ENCODE assay signal across 20 cellular contexts in genomic region chr3:4139462-4140140, GRCh38.
DNase-seq lines count a peak whose midpoint lies in the region; ATAC-seq and FAIRE-seq lines count a peak whose summit lies in the region.
"Had no signal": no experiment of that assay in that cellular context is flagged by ENCODE, and none has a peak within 500 bp of the region (broad histone marks: within the 10 kb centered on the region; RNA-seq: fewer than 3 reads in every experiment).

No MANE protein-coding gene starts in this region.

- ATAC-seq in GM18909 (IDR thresholded peaks at IDR 0.05; ENCODE audit: poor library complexity, unreplicated experiment) (peak; percentile 84), HG02970 (IDR thresholded peaks at IDR 0.05; ENCODE audit: low FRiP score, unreplicated experiment) (peak; percentile 45)
- ATAC-seq: left cardiac atrium had no signal

- no peak overlapping the region for H3K4me3 ChIP-seq in small intestine (ENCODE audit: low read depth in 1 of 2, low read length in 2 of 2)

- DNase-seq in SK-MEL-5 (ENCODE audit: low read depth, low spot score), result peak; percentile 88
- peak; percentile 66 for DNase-seq in small intestine
- no peak for DNase-seq in SKM-1 (lab: John Stamatoyannopoulos, UW; ENCODE audit: unreplicated experiment)
- no peak for DNase-seq in stimulated activated CD4-positive, alpha-beta T cell treated with anti-CD3 and anti-CD28 coated beads, Interleukin-15, amount 100 ng/mL, for 24 hours
- DNase-seq in NCI-H1105 treated with DMSO at 0.1 percent for 48 hours (lab: John Stamatoyannopoulos, UW), result no peak
- DNase-seq: activated CD4-positive, CD25-positive, alpha-beta regulatory T cell treated with anti-CD3 and anti-CD28 coated beads, Interleukin-2, amount 50 U/mL, for 72 hours; activated gamma-delta T cell; DMS 273 treated with DMSO at 0.1 percent for 48 hours; glutamatergic neuron; HFFc6; KG1; left cardiac atrium; MM.1S; NCI-H1436 treated with DMSO at 0.1 percent for 48 hours; NCI-H2171; NCI-H524; stimulated activated CD4-positive, alpha-beta T cell treated with anti-CD3 and anti-CD28 coated beads, Interleukin-1b, Interleukin-23, amount 100 ng/mL, for 48 hours; trophoblast cell had no signal

- no peak for FAIRE-seq in small intestine (lab: Jason Lieb, UNC)

- H3K27ac ChIP-seq in small intestine (ENCODE audit: low read depth in 1 of 2, low read length in 1 of 2), result no peak overlapping the region

- H3K4me1 ChIP-seq in small intestine (ENCODE audit: control insufficient read depth in 2 of 2, insufficient read depth in 1 of 2, low read depth in 1 of 2, low read length in 1 of 2), result no peaks in the 10 kb centered on the region

- in situ Hi-C loops in SK-MEL-5 (cut with HindIII; ENCODE audit: low pct_unique_long_range_greater_than_20kb, low sequenced_read_pairs), result no loop called here

- H3K27me3 ChIP-seq in small intestine (ENCODE audit: control insufficient read depth in 2 of 2, insufficient read depth in 2 of 2, low read length in 2 of 2), result no peaks in the 10 kb centered on the region

- H3K9me3 ChIP-seq in small intestine (ENCODE audit: control insufficient read depth, low read depth), result no peaks in the 10 kb centered on the region

- no peaks in the 10 kb centered on the region for H3K36me3 ChIP-seq in small intestine (ENCODE audit: control insufficient read depth in 2 of 2, insufficient read depth in 2 of 2, low read length in 2 of 2)

- 31 to 40% (median 32%) methylated on average over 3 of the region's 3 CpGs for WGBS in small intestine, 3 donors

Comparison
In these comparisons a context has a peak if more than half of its experiments do, and no peak if none do; other contexts are left out.
1. DNase-seq: peak in SK-MEL-5 (single experiment) and small intestine (single experiment); none in SKM-1 (single experiment), stimulated activated CD4-positive, alpha-beta T cell treated with anti-CD3 and anti-CD28 coated beads, Interleukin-15, amount 100 ng/mL, for 24 hours (single experiment) and NCI-H1105 treated with DMSO at 0.1 percent for 48 hours (single experiment).